9 cellular contexts compared by ENCODE assay signal in the genomic region with DNA sequence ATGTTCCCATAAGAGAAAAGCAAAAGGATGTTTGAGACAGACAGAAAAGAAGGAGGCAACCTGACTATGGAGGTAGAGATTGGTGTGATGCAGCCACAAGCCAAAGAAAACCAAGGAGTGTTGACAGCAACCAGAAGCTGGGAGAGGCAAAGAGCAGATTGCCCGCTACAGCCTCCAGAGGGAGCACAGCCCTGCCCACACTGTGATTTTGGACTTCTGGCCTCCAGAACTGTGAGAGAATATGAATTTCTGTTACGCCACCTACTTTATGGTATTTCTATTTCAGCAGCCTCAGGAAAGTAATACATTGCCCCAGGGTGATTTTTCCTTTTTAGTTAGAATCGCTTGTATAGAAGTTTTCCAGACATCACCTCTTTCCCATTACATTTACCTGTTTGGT. TPM values are rescaled to one million over a fixed set of nuclear protein-coding genes. Genes with fewer than 3 reads are reported as not detected.
A peak's percentile ranks its signal among the peaks of the same experiment; 100 is the strongest.
DNase-seq lines count a peak whose midpoint lies in the region; ATAC-seq and TF ChIP-seq lines count a peak whose summit lies in the region.
"Had no signal": no experiment of that assay in that cellular context is flagged by ENCODE, and none has a peak within 500 bp of the region (broad histone marks: within the 10 kb centered on the region; RNA-seq: fewer than 3 reads in every experiment).

No MANE protein-coding gene starts in this region.

- no peaks in the 10 kb centered on the region for H4K20me1 ChIP-seq in KMS-11 (ENCODE audit: insufficient read depth)

- no peak overlapping the region for H3K4me2 ChIP-seq in KMS-11

- H3K4me1 Mint-ChIP-seq in naive thymus-derived CD8-positive, alpha-beta T cell: peaks cover 11 to 42% (median 24%) of the 10 kb centered on the region in 4 donors

- H3K27me3 Mint-ChIP-seq in naive thymus-derived CD8-positive, alpha-beta T cell: no peaks in the 10 kb centered on the region
- H3K27me3 Mint-ChIP-seq: activated T-helper 17 cell treated with anti-CD3 and anti-CD28 coated beads, Interleukin-2, amount 50 U/mL, for 72 hours had no signal

- ATAC-seq in naive thymus-derived CD8-positive, alpha-beta T cell: no peak
- ATAC-seq: activated T-helper 17 cell treated with anti-CD3 and anti-CD28 coated beads, Interleukin-2, amount 50 U/mL, for 72 hours had no signal

- no peak overlapping the region for H3K9ac ChIP-seq in KMS-11

- no peaks in the 10 kb centered on the region for H3K4me1 ChIP-seq in KMS-11 (ENCODE audit: low read depth, poor library complexity, severe bottlenecking)
- H3K4me1 ChIP-seq: right atrium auricular region had no signal

- H2AFZ ChIP-seq in KMS-11 (ENCODE audit: low read depth): no peak overlapping the region

- peak; percentile 48 for TF ChIP-seq CTCF in KMS-11 (conservative IDR thresholded peaks at IDR 0.05; ENCODE audit: low read depth, low read length)
- TF ChIP-seq CTCF in astrocyte of the spinal cord (IDR thresholded peaks at IDR 0.05; ENCODE audit: low read depth, low read length): peak; percentile 23

- H3K4me3 Mint-ChIP-seq in naive thymus-derived CD8-positive, alpha-beta T cell: no peak overlapping the region
- H3K4me3 Mint-ChIP-seq: activated T-helper 17 cell treated with anti-CD3 and anti-CD28 coated beads, Interleukin-2, amount 50 U/mL, for 72 hours had no signal

- H3K27me3 ChIP-seq in KMS-11 (ENCODE audit: insufficient read depth, low read depth): no peaks in the 10 kb centered on the region
- H3K27me3 ChIP-seq: right atrium auricular region had no signal

- in situ Hi-C loops in astrocyte of the spinal cord (cut with HindIII; ENCODE audit: low sequenced_read_pairs): no loop called here

- H3K4me3 ChIP-seq in KMS-11 (IDR thresholded peaks at IDR 0.05; ENCODE audit: insufficient read depth, low read depth, low read length) (no peak overlapping the region), astrocyte of the spinal cord (ENCODE audit: low read depth, low read length) (no peak overlapping the region)
- H3K4me3 ChIP-seq: right atrium auricular region had no signal

- H3K9me3 Mint-ChIP-seq in naive thymus-derived CD8-positive, alpha-beta T cell: peaks cover 0 to 4% (median 2%) of the 10 kb centered on the region in 9 donors
- H3K9me3 Mint-ChIP-seq: activated T-helper 17 cell treated with anti-CD3 and anti-CD28 coated beads, Interleukin-2, amount 50 U/mL, for 72 hours had no signal

- H3K79me2 ChIP-seq in KMS-11 (ENCODE audit: insufficient read depth, low read depth): no peaks in the 10 kb centered on the region

- POLR2A ChIA-PET in naive thymus-derived CD8-positive, alpha-beta T cell (lab: Charles Lee): no interaction called here

- H3K36me3 Mint-ChIP-seq in naive thymus-derived CD8-positive, alpha-beta T cell: peaks cover 18 to 40% (median 40%) of the 10 kb centered on the region in 3 donors

- no peak overlapping the region for H3K27ac ChIP-seq in KMS-11
- H3K27ac ChIP-seq: right atrium auricular region had no signal

- peak overlapping the region in 7 of 10 donors; percentile 7 to 71 (median 31) for H3K27ac Mint-ChIP-seq in naive thymus-derived CD8-positive, alpha-beta T cell
- H3K27ac Mint-ChIP-seq: activated T-helper 17 cell treated with anti-CD3 and anti-CD28 coated beads, Interleukin-2, amount 50 U/mL, for 72 hours had no signal

- DNase-seq in DMS53 treated with DMSO at 0.1 percent for 48 hours (lab: John Stamatoyannopoulos, UW; ENCODE audit: unreplicated experiment): peak; percentile 4
- DNase-seq in astrocyte of the spinal cord (ENCODE audit: low read depth, low spot score): no peak
- DNase-seq in naive thymus-derived CD8-positive, alpha-beta T cell: no peak
- DNase-seq in SW 1271 (lab: John Stamatoyannopoulos, UW): no peak
- no peak for DNase-seq in NCI-H2227 (lab: John Stamatoyannopoulos, UW; ENCODE audit: unreplicated experiment)
- DNase-seq in KG1 (lab: John Stamatoyannopoulos, UW): no peak

- no peaks in the 10 kb centered on the region for H3K36me3 ChIP-seq in KMS-11 (ENCODE audit: insufficient read depth)
- H3K36me3 ChIP-seq: right atrium auricular region had no signal

RNA-seq across cellular contexts. Expression of a gene that starts 28.4 kb away (rescaled TPM):
- total RNA-seq in naive thymus-derived CD8-positive, alpha-beta T cell: 10 to 100 TPM; 39.7 to 42.5 TPM
- polyA plus RNA-seq in naive thymus-derived CD8-positive, alpha-beta T cell: 10 to 100 TPM; 52.0 to 95.9 (median 69.5) TPM
